ENCODE assay signal across 1 cellular context in genomic region chr2:215618145-215618544, GRCh38.
TF ChIP-seq lines count a peak whose summit lies in the region.

No MANE protein-coding gene starts in this region.

TF ChIP-seq in IMR-90, 13 proteins besides CTCF, POLR2A, EP300 and RAD21:
- TF ChIP-seq ELK1 (IDR thresholded peaks at IDR 0.05; ENCODE audit: borderline replicate concordance, low read depth, low read length) (no peak), CEBPB (IDR thresholded peaks at IDR 0.05; ENCODE audit: low read depth, low read length) (no peak), MAFK (IDR thresholded peaks at IDR 0.05; ENCODE audit: low read depth, low read length) (no peak), CHD1 (IDR thresholded peaks at IDR 0.05; ENCODE audit: low read depth, low read length) (no peak), NFE2L2 (IDR thresholded peaks at IDR 0.05; ENCODE audit: low read depth, low read length) (no peak), MXI1 (IDR thresholded peaks at IDR 0.05; ENCODE audit: borderline replicate concordance, low read depth, low read length) (no peak), RCOR1 (IDR thresholded peaks at IDR 0.05; ENCODE audit: insufficient replicate concordance, low read length) (no peak), USF2 (IDR thresholded peaks at IDR 0.05; ENCODE audit: low read depth, low read length) (no peak), RFX5 (IDR thresholded peaks at IDR 0.05; ENCODE audit: low read depth, low read length) (no peak), MAZ (IDR thresholded peaks at IDR 0.05; ENCODE audit: borderline replicate concordance, low read depth, low read length) (no peak), BHLHE40 (IDR thresholded peaks at IDR 0.05; ENCODE audit: low read depth, low read length) (no peak), FOS (IDR thresholded peaks at IDR 0.05; ENCODE audit: low read depth, low read length) (no peak), SMC3 (IDR thresholded peaks at IDR 0.05; ENCODE audit: low read depth, low read length) (no peak)
